In genomic region chr1:206442101-206442500, GRCh38 we compare ENCODE assay signal across 17 cellular contexts. TPM values are rescaled to one million over a fixed set of nuclear protein-coding genes. Genes with fewer than 3 reads are reported as not detected.
DNase-seq lines count a peak whose midpoint lies in the region; ATAC-seq, FAIRE-seq and TF ChIP-seq lines count a peak whose summit lies in the region.
"Had no signal": no experiment of that assay in that cellular context is flagged by ENCODE, and none has a peak within 500 bp of the region (broad histone marks: within the 10 kb centered on the region; RNA-seq: fewer than 3 reads in every experiment).

No MANE protein-coding gene starts in this region.

- TF ChIP-seq POLR2A in K562 (conservative IDR thresholded peaks at IDR 0.05) (no peak), right lobe of liver (IDR thresholded peaks at IDR 0.05) (no peak)

- intact Hi-C loops in K562 (cut with micrococcal nuclease) (no loop called here), right lobe of liver (cut with DNase I) (no loop called here)

- no peak for TF ChIP-seq RAD21 in K562 (CRISPR knock-in tag; conservative IDR thresholded peaks at IDR 0.05 in 1 of 2, IDR thresholded peaks at IDR 0.05 in 1 of 2)

- H3K79me2 ChIP-seq in K562 (ENCODE audit: control insufficient read depth, insufficient read depth, low read length): no peaks in the 10 kb centered on the region

- no peak for TF ChIP-seq CTCF in K562 (IDR thresholded peaks at IDR 0.05 in 2 of 3, conservative IDR thresholded peaks at IDR 0.05 in 1 of 3; ENCODE audit: insufficient read depth in 2 of 3, low read depth in 1 of 3, low read length in 3 of 3)
- TF ChIP-seq CTCF in right lobe of liver (IDR thresholded peaks at IDR 0.05): no peak

- TF ChIP-seq EP300 in K562 (IDR thresholded peaks at IDR 0.05; ENCODE audit: low read length): no peak

- in situ Hi-C loops in K562 (cut with MboI): no loop called here

- H3K27me3 ChIP-seq in K562 (ENCODE audit: control insufficient read depth in 2 of 2, insufficient read depth in 2 of 2, low read length in 2 of 2): no peaks in the 10 kb centered on the region
- no peaks in the 10 kb centered on the region for H3K27me3 ChIP-seq in right lobe of liver
- H3K27me3 ChIP-seq: sigmoid colon had no signal

- peaks cover 58% of the 10 kb centered on the region for H3K36me3 Mint-ChIP-seq in activated T-cell treated with anti-CD3 and anti-CD28 coated beads, Interleukin-2, amount 50 U/mL, for 24 hours (ENCODE audit: low read depth)

- no peak for DNase-seq in activated T-cell treated with anti-CD3 and anti-CD28 coated beads, Interleukin-2, amount 50 U/mL, for 24 hours
- DNase-seq in activated T-cell treated with anti-CD3 and anti-CD28 coated beads, Interleukin-2, amount 50 U/mL, for 1 hour: no peak
- DNase-seq in M059J (ENCODE audit: low read depth) (peak; percentile 76), K562 (ENCODE audit: extremely low read depth in 1 of 4, low spot score in 3 of 4) (peak in 2 of 4 experiments; percentile 40 to 43), renal cortical epithelial cell (ENCODE audit: low read depth) (peak; percentile 52), right lobe of liver (no peak), anterior cingulate cortex (lab: John Stamatoyannopoulos, UW) (no peak)
- DNase-seq: ACHN; activated CD4-positive, CD25-positive, alpha-beta regulatory T cell treated with anti-CD3 and anti-CD28 coated beads, Interleukin-2, amount 50 U/mL, for 72 hours; CD8-positive, alpha-beta memory T cell; sigmoid colon; stimulated activated CD4-positive, alpha-beta T cell treated with anti-CD3 and anti-CD28 coated beads, Interleukin-4, amount 100 ng/mL, for 4 hours had no signal

- peaks cover 5 to 17% of the 10 kb centered on the region in 2 experiments; a peak in 4 of 5 replicates for H3K4me1 ChIP-seq in K562 (replicated peaks in 1 of 2; ENCODE audit: control insufficient read depth in 2 of 2, insufficient read depth in 2 of 2, low read length in 2 of 2)
- peaks cover 0 to 7% (median 0%) of the 10 kb centered on the region in 4 donors for H3K4me1 ChIP-seq in right lobe of liver

- ATAC-seq in K562 (no peak), right lobe of liver (no peak), HG02840 (IDR thresholded peaks at IDR 0.05; ENCODE audit: low FRiP score, unreplicated experiment) (no peak)
- ATAC-seq: GM23338 had no signal

- peaks cover 4% of the 10 kb centered on the region for H3K4me1 Mint-ChIP-seq in activated T-cell treated with anti-CD3 and anti-CD28 coated beads, Interleukin-2, amount 50 U/mL, for 24 hours (ENCODE audit: low read depth)
- H3K4me1 Mint-ChIP-seq: CD8-positive, alpha-beta memory T cell; GM23338 had no signal

- no TSS peak for BruUV-seq in K562 (replicated peaks; lab: Mats Ljungman, UMichigan)

- no peak overlapping the region for H3K4me2 ChIP-seq in K562 (ENCODE audit: insufficient read depth, low read length)
- H3K4me2 ChIP-seq: GM23338 had no signal

- 0 out of 2 replicates have a peak, but pooled peaks cover 3% of the 10 kb centered on the region for H4K20me1 ChIP-seq in K562 (replicated peaks; ENCODE audit: control insufficient read depth, insufficient read depth, low read length)

- H3K36me3 ChIP-seq in K562 (ENCODE audit: control insufficient read depth, insufficient read depth, low read length) (peaks cover 30% of the 10 kb centered on the region; the same call in 2 of the 3 replicates), right lobe of liver (peaks cover 0 to 12% (median 6%) of the 10 kb centered on the region in 4 donors)

- H3K9me1 ChIP-seq in K562 (ENCODE audit: control insufficient read depth, insufficient read depth, low read length): no peaks in the 10 kb centered on the region

- POLR2A ChIA-PET in K562 (lab: Yijun Ruan, JAX): interaction anchor here (2.1 kb wide), 1 partner anchor 9 kb away, joined by 8 read pairs; no protein-coding TSS in a partner anchor

- no peaks in the 10 kb centered on the region for H3K27me3 Mint-ChIP-seq in activated T-cell treated with anti-CD3 and anti-CD28 coated beads, Interleukin-2, amount 50 U/mL, for 24 hours
- H3K27me3 Mint-ChIP-seq: CD8-positive, alpha-beta memory T cell; type B pancreatic cell had no signal

- H3K27ac ChIP-seq in K562 (ENCODE audit: extremely low read depth, low read depth, low read length) (no peak overlapping the region), right lobe of liver (no peak overlapping the region)
- H3K27ac ChIP-seq: sigmoid colon had no signal

- H3K9me3 ChIP-seq in K562 (replicated peaks; ENCODE audit: control insufficient read depth, insufficient read depth, low read depth, low read length) (no peaks in the 10 kb centered on the region), right lobe of liver (no peaks in the 10 kb centered on the region)
- H3K9me3 ChIP-seq: sigmoid colon had no signal

- H3K9me3 Mint-ChIP-seq in activated T-cell treated with anti-CD3 and anti-CD28 coated beads, Interleukin-2, amount 50 U/mL, for 24 hours: no peaks in the 10 kb centered on the region
- H3K9me3 Mint-ChIP-seq: CD8-positive, alpha-beta memory T cell; GM23338; T-helper 1 cell treated with Interleukin-12 subunit alpha and Interleukin-12 subunit beta and Interleukin-4 antibody, amounts not matched to agents 30 μg/mL and 1 μg/mL, for 36 hours; type B pancreatic cell had no signal

- H3K27ac Mint-ChIP-seq in activated T-cell treated with anti-CD3 and anti-CD28 coated beads, Interleukin-2, amount 50 U/mL, for 24 hours: peak overlapping the region; percentile 44
- H3K27ac Mint-ChIP-seq: GM23338; T-helper 1 cell treated with Interleukin-12 subunit alpha and Interleukin-12 subunit beta and Interleukin-4 antibody, amounts not matched to agents 30 μg/mL and 1 μg/mL, for 36 hours; type B pancreatic cell had no signal

- peak; percentile 78 for FAIRE-seq in K562 (lab: Jason Lieb, UNC)
- FAIRE-seq: colon had no signal

- H3K4me3 Mint-ChIP-seq in activated T-cell treated with anti-CD3 and anti-CD28 coated beads, Interleukin-2, amount 50 U/mL, for 24 hours: no peak overlapping the region
- H3K4me3 Mint-ChIP-seq: CD8-positive, alpha-beta memory T cell; GM23338; T-helper 1 cell treated with Interleukin-12 subunit alpha and Interleukin-12 subunit beta and Interleukin-4 antibody, amounts not matched to agents 30 μg/mL and 1 μg/mL, for 36 hours; type B pancreatic cell had no signal

- no peak overlapping the region for H2AFZ ChIP-seq in K562 (ENCODE audit: low read depth, low read length)
- H2AFZ ChIP-seq: GM23338 had no signal

- 44% methylated on average over 4 of the region's 4 CpGs for WGBS in K562 (ENCODE audit: insufficient coverage, low coverage, missing lambda C conversion rate)
- 92% methylated on average over 4 of the region's 4 CpGs for WGBS in right lobe of liver (ENCODE audit: insufficient coverage, low coverage, low lambda C conversion rate, missing lambda C conversion rate)

- H3K9ac ChIP-seq in K562 (ENCODE audit: insufficient read depth in 1 of 2, low read depth in 2 of 2, low read length in 2 of 2): no peak overlapping the region

- CTCF ChIA-PET in K562 (lab: Yijun Ruan, JAX; ENCODE audit: low intra/inter-chr PET ratio): no interaction called here

- H3K4me3 ChIP-seq in K562 (no peak overlapping the region), right lobe of liver (no peak overlapping the region)
- H3K4me3 ChIP-seq: GM23338, sigmoid colon had no signal

TF ChIP-seq in K562, 482 proteins besides CTCF, POLR2A, EP300 and RAD21 (continues in another document):
- TF ChIP-seq HNRNPLL (IDR thresholded peaks at IDR 0.05; ENCODE audit: low read depth, low read length, poor library complexity, severe bottlenecking) (no peak), TEAD1 (CRISPR knock-in tag; IDR thresholded peaks at IDR 0.05) (no peak), RNF2 (IDR thresholded peaks at IDR 0.05) (no peak), TBP (optimal IDR thresholded peaks at IDR 0.05; ENCODE audit: low read depth, low read length) (no peak), ZNF354B (CRISPR knock-in tag; IDR thresholded peaks at IDR 0.05) (no peak), ZNF41 (CRISPR knock-in tag; conservative IDR thresholded peaks at IDR 0.05) (no peak), MAFK (IDR thresholded peaks at IDR 0.05; ENCODE audit: low read length) (0 out of 2 replicates have a peak, but pooled peaks have one; percentile 4), NFE2 (IDR thresholded peaks at IDR 0.05; ENCODE audit: low read depth) (0 out of 2 replicates have a peak, but pooled peaks have one; percentile 19), FOSL1 (tag; conservative IDR thresholded peaks at IDR 0.05) (peak; percentile 78), MAFG (tag; conservative IDR thresholded peaks at IDR 0.05) (no peak)
- TF ChIP-seq, protein P1, sequence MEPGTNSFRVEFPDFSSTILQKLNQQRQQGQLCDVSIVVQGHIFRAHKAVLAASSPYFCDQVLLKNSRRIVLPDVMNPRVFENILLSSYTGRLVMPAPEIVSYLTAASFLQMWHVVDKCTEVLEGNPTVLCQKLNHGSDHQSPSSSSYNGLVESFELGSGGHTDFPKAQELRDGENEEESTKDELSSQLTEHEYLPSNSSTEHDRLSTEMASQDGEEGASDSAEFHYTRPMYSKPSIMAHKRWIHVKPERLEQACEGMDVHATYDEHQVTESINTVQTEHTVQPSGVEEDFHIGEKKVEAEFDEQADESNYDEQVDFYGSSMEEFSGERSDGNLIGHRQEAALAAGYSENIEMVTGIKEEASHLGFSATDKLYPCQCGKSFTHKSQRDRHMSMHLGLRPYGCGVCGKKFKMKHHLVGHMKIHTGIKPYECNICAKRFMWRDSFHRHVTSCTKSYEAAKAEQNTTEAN (CRISPR knock-in tag; IDR thresholded peaks at IDR 0.05): no peak

RNA-seq across cellular contexts. Expression of gene IKBKE, which starts 28.2 kb away (rescaled TPM):
- 7.6 and 12.2 TPM in 2 replicates for total RNA-seq in M059J (2014; rRNA removed; shearing (Covaris generic))
- total RNA-seq in K562 (2011; cell fraction: chromatin; rRNA removed; ENCODE audit: low replicate concordance): 4.6 and 15.1 TPM in 2 replicates
- 3.8 and 6.3 TPM in 2 replicates for total RNA-seq in K562 (2011; cell fraction: nucleolus; rRNA removed)
- total RNA-seq in K562 (2011; cell fraction: nucleoplasm; rRNA removed): 3.2 and 3.4 TPM in 2 replicates
- 4.6 and 6.4 TPM in 2 replicates for total RNA-seq in K562 (2014; rRNA removed)
- 1.8 and 2.3 TPM in 2 replicates for total RNA-seq in K562 (2014; rRNA removed; fragmentation: Illumina TruSeq; extraction: Trizol)
- 5.0 and 5.4 TPM in 2 replicates for total RNA-seq in K562 (2015; rRNA removed; fragmentation: Illumina TruSeq; extraction: Trizol)
- 6.1 and 6.8 TPM in 2 replicates for total RNA-seq in K562 (2021)
- polyA plus RNA-seq in K562 (2011; rRNA removed): 4.2 and 4.6 TPM in 2 replicates
- polyA plus RNA-seq in K562 (2011; cell fraction: cytosol; rRNA removed): 2.8 and 6.8 TPM in 2 replicates
- 9.2 and 11.6 TPM in 2 replicates for polyA plus RNA-seq in K562 (2011; cell fraction: nucleus; rRNA removed)
- 6.6 and 7.4 TPM in 2 replicates for polyA plus RNA-seq in K562 (2012)
- 3.7 and 4.9 TPM in 2 replicates for polyA plus RNA-seq in K562 (2014; fragmentation: Illumina TruSeq; extraction: Trizol)
- 1 to 10 TPM; 7.9 to 9.0 TPM for polyA plus RNA-seq in K562 (2014; fragmentation: Nextera tagmentation; extraction: Ambion mirVana)
- 4.8 and 9.1 TPM in 2 replicates for polyA plus RNA-seq in K562 (2014; rRNA removed)
- 3.5 and 4.0 TPM in 2 replicates for polyA minus RNA-seq in K562 (2011; rRNA and poly(A)+ RNA removed)
- polyA minus RNA-seq in K562 (2011; cell fraction: cytosol; rRNA and poly(A)+ RNA removed): 2.1 and 3.5 TPM in 2 replicates
- polyA minus RNA-seq in K562 (2011; cell fraction: nucleus; rRNA and poly(A)+ RNA removed): 6.9 and 10.1 TPM in 2 replicates
- total RNA-seq in renal cortical epithelial cell: 13.6 and 19.6 TPM in 2 replicates
- total RNA-seq in right lobe of liver: 1 to 10 TPM in 5 of 6 experiments, under 1 TPM in 1; 0.86 to 2.7 (median 1.9) TPM

Comparison
In these comparisons a context has a peak if more than half of its experiments do, and no peak if none do; other contexts are left out.
1. DNase-seq: peak in M059J (single experiment) and renal cortical epithelial cell (single experiment); none in activated T-cell treated with anti-CD3 and anti-CD28 coated beads, Interleukin-2, amount 50 U/mL, for 24 hours (single experiment), activated T-cell treated with anti-CD3 and anti-CD28 coated beads, Interleukin-2, amount 50 U/mL, for 1 hour (single experiment), right lobe of liver (0 of 3) and anterior cingulate cortex (0 of 58).